ENCODE assay signal across 17 cellular contexts in the genomic region with DNA sequence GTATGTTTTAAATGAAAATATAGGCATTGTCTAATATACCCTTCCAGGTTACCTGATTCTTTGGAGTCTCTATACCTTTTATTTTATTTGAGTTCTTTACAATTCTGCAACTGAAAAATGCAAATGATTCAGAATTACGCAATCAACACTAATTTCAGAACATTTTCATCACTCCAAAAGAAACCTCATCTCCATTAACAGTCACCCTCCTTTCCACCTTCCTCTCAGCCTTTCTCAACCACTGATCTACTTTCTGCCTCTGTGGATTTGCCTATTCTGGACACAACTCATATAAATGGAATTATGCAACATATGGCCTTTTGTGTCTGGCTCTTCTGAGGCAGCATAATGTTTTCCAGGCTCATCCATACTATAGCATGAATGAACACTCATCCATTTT.
DNase-seq lines count a peak whose midpoint lies in the region; ATAC-seq and TF ChIP-seq lines count a peak whose summit lies in the region.
"Had no signal": no experiment of that assay in that cellular context is flagged by ENCODE, and none has a peak within 500 bp of the region (broad histone marks: within the 10 kb centered on the region; RNA-seq: fewer than 3 reads in every experiment).

No MANE protein-coding gene starts in this region.

- no peak overlapping the region for H3K56ac ChIP-seq in H9 (ENCODE audit: insufficient read length, low read depth, low read length)

- H3K9me3 ChIP-seq in naive thymus-derived CD4-positive, alpha-beta T cell (ENCODE audit: control insufficient read depth in 2 of 3, low read length in 3 of 3) = no peaks in the 10 kb centered on the region
- H3K9me3 ChIP-seq in H9 (ENCODE audit: control insufficient read depth, low read depth, low read length) = peaks cover 7% of the 10 kb centered on the region
- H3K9me3 ChIP-seq: left ventricle myocardium inferior, tibial artery had no signal

- H3K27ac ChIP-seq in naive thymus-derived CD4-positive, alpha-beta T cell (ENCODE audit: low read depth, low read length) = no peak overlapping the region
- no peak overlapping the region for H3K27ac ChIP-seq in H9 (ENCODE audit: insufficient read length, low read depth, low read length)
- H3K27ac ChIP-seq: C4-2B, left ventricle myocardium inferior, RWPE1, tibial artery had no signal

- H2BK20ac ChIP-seq in H9 (ENCODE audit: low read depth, low read length, poor library complexity, severe bottlenecking) = no peak overlapping the region

- H3K4me1 ChIP-seq in naive thymus-derived CD4-positive, alpha-beta T cell (ENCODE audit: control insufficient read depth in 2 of 2, insufficient read depth in 2 of 2, low read length in 2 of 2) = no peaks in the 10 kb centered on the region
- H3K4me1 ChIP-seq in H9 (ENCODE audit: insufficient read depth, low read length) = no peaks in the 10 kb centered on the region; the same call in 1 of the 2 replicates
- H3K4me1 ChIP-seq: left ventricle myocardium inferior had no signal

- H3T11ph ChIP-seq in H9 (ENCODE audit: low read length) = no peak overlapping the region

- no peak overlapping the region for H2BK5ac ChIP-seq in H9 (ENCODE audit: insufficient read length, low read length)

- H4K20me1 ChIP-seq in H9 (ENCODE audit: control insufficient read depth, insufficient read depth, insufficient read length) = no peaks in the 10 kb centered on the region

- H4K5ac ChIP-seq in H9 (ENCODE audit: insufficient read length, low read depth, low read length) = no peak overlapping the region

- H3K9me3 Mint-ChIP-seq in brain (peaks cover 0 to 6% (median 0%) of the 10 kb centered on the region in 5 experiments), nephron (no peaks in the 10 kb centered on the region), H9 (peaks cover 2 to 5% of the 10 kb centered on the region in 2 experiments; a peak in 2 of 5 replicates)
- peaks cover 0 to 3% (median 0%) of the 10 kb centered on the region in 11 donors for H3K9me3 Mint-ChIP-seq in naive thymus-derived CD4-positive, alpha-beta T cell
- H3K9me3 Mint-ChIP-seq: activated naive CD4-positive, alpha-beta T cell treated with anti-CD3 and anti-CD28 coated beads, Interleukin-2, amount 10 ng/mL, durations not matched to agents 7 days and 5 days; stimulated activated memory B cell treated with anti-CD40 and anti-IgM and Interleukin-4, amounts not matched to agents 10 μg/mL and 1 μg/mL and 100 μg/mL, for 72 hours had no signal

- no peak overlapping the region for H3K4me3 ChIP-seq in naive thymus-derived CD4-positive, alpha-beta T cell (ENCODE audit: low read length)
- H3K4me3 ChIP-seq: left ventricle myocardium inferior, tibial artery had no signal

- H3K4me1 Mint-ChIP-seq in brain (peaks cover 20% of the 10 kb centered on the region), nephron (peaks cover 27% of the 10 kb centered on the region), H9 (peaks cover 3 to 8% of the 10 kb centered on the region in 2 experiments; a peak in 3 of 4 replicates)
- H3K4me1 Mint-ChIP-seq in naive thymus-derived CD4-positive, alpha-beta T cell = peaks cover 0 to 2% (median 0%) of the 10 kb centered on the region in 7 donors
- H3K4me1 Mint-ChIP-seq: activated naive CD4-positive, alpha-beta T cell treated with anti-CD3 and anti-CD28 coated beads, Interleukin-2, amount 10 ng/mL, durations not matched to agents 7 days and 5 days; stimulated activated memory B cell treated with anti-CD40 and anti-IgM and Interleukin-4, amounts not matched to agents 10 μg/mL and 1 μg/mL and 100 μg/mL, for 72 hours had no signal

- DNase-seq in NCI-H82 (lab: John Stamatoyannopoulos, UW) = peak; percentile 13
- DNase-seq in NCI-H82 treated with DMSO at 0.1 percent for 48 hours (lab: John Stamatoyannopoulos, UW; ENCODE audit: unreplicated experiment) = no peak
- DNase-seq in NCI-H446 treated with DMSO at 0.1 percent for 48 hours (lab: John Stamatoyannopoulos, UW) = peak; percentile 92
- no peak for DNase-seq in naive thymus-derived CD4-positive, alpha-beta T cell
- DNase-seq in HuH-7 (ENCODE audit: low spot score) = no peak
- no peak for DNase-seq in H9
- DNase-seq: activated CD4-positive, alpha-beta T cell treated with anti-CD3 and anti-CD28 coated beads, Interleukin-2, amount 50 U/mL, for 48 hours; activated naive CD4-positive, alpha-beta T cell treated with anti-CD3 and anti-CD28 coated beads, Interleukin-2, amount 10 ng/mL, durations not matched to agents 7 days and 5 days; activated T-cell treated with anti-CD3 and anti-CD28 coated beads for 4 hours; left ventricle myocardium inferior; NCI-H774; tibial artery had no signal

- no peaks in the 10 kb centered on the region for H3K79me1 ChIP-seq in H9 (ENCODE audit: insufficient read depth, low read depth, low read length, poor library complexity, severe bottlenecking)

- no peaks in the 10 kb centered on the region for H3K23me2 ChIP-seq in H9 (ENCODE audit: insufficient read length, low read depth, low read length, poor library complexity, severe bottlenecking)

- H3K4me2 ChIP-seq in H9 (ENCODE audit: insufficient read depth, insufficient read length, low read length) = no peak overlapping the region

- no peaks in the 10 kb centered on the region for H3K79me2 ChIP-seq in H9 (ENCODE audit: insufficient read depth, low read length)

- H2AK5ac ChIP-seq in H9 (ENCODE audit: insufficient read length, low read length) = no peak overlapping the region

- no peaks in the 10 kb centered on the region for H3K27me3 ChIP-seq in naive thymus-derived CD4-positive, alpha-beta T cell (ENCODE audit: control insufficient read depth in 2 of 2, insufficient read depth in 2 of 2, low read length in 2 of 2)
- H3K27me3 ChIP-seq in H9 (ENCODE audit: insufficient read depth, low read length) = no peaks in the 10 kb centered on the region
- H3K27me3 ChIP-seq: tibial artery had no signal

- H3K4me3 Mint-ChIP-seq in brain = no peak overlapping the region
- H3K4me3 Mint-ChIP-seq in nephron = peak overlapping the region in 1 of 3 experiments; percentile 16
- H3K4me3 Mint-ChIP-seq in naive thymus-derived CD4-positive, alpha-beta T cell = no peak overlapping the region
- H3K4me3 Mint-ChIP-seq in H9 = no peak overlapping the region
- H3K4me3 Mint-ChIP-seq: activated naive CD4-positive, alpha-beta T cell treated with anti-CD3 and anti-CD28 coated beads, Interleukin-2, amount 10 ng/mL, durations not matched to agents 7 days and 5 days; stimulated activated memory B cell treated with anti-CD40 and anti-IgM and Interleukin-4, amounts not matched to agents 10 μg/mL and 1 μg/mL and 100 μg/mL, for 72 hours had no signal

- no peak overlapping the region for H4K8ac ChIP-seq in H9 (replicated peaks; ENCODE audit: insufficient read length, low read depth, low read length)

- intact Hi-C loops in naive thymus-derived CD4-positive, alpha-beta T cell (cut with micrococcal nuclease) = no loop called here

- H2BK120ac ChIP-seq in H9 (ENCODE audit: low read depth, low read length, poor library complexity, severe bottlenecking) = no peak overlapping the region

- no peak overlapping the region for H2BK12ac ChIP-seq in H9 (ENCODE audit: insufficient read length, low read depth, low read length)

- H2AFZ ChIP-seq in H9 (ENCODE audit: low read length) = no peak overlapping the region

- no CpG with 5 or more reads among the region's 1 CpG for WGBS in H9 (ENCODE audit: extremely low coverage, insufficient read length, low lambda C conversion rate)

- H3K36me3 Mint-ChIP-seq in brain = no peaks in the 10 kb centered on the region
- H3K36me3 Mint-ChIP-seq in nephron (ENCODE audit: low read depth) = no peaks in the 10 kb centered on the region
- no peaks in the 10 kb centered on the region for H3K36me3 Mint-ChIP-seq in naive thymus-derived CD4-positive, alpha-beta T cell
- H3K36me3 Mint-ChIP-seq in H9 (ENCODE audit: insufficient read depth in 1 of 3, low read depth in 3 of 3) = peaks cover 0 to 6% (median 1%) of the 10 kb centered on the region in 3 experiments; a peak in 3 of 7 replicates
- H3K36me3 Mint-ChIP-seq: activated naive CD4-positive, alpha-beta T cell treated with anti-CD3 and anti-CD28 coated beads, Interleukin-2, amount 10 ng/mL, durations not matched to agents 7 days and 5 days; stimulated activated memory B cell treated with anti-CD40 and anti-IgM and Interleukin-4, amounts not matched to agents 10 μg/mL and 1 μg/mL and 100 μg/mL, for 72 hours had no signal

- no peak overlapping the region for H2BK15ac ChIP-seq in H9 (ENCODE audit: low read depth, low read length)

- H3K27ac Mint-ChIP-seq in brain (peak overlapping the region; percentile 4 to 93 (median 35)), nephron (peak overlapping the region in 2 of 3 experiments; percentile 32 to 85), H9 (no peak overlapping the region)
- peak overlapping the region in 1 of 9 donors; percentile 3 for H3K27ac Mint-ChIP-seq in naive thymus-derived CD4-positive, alpha-beta T cell
- H3K27ac Mint-ChIP-seq: activated naive CD4-positive, alpha-beta T cell treated with anti-CD3 and anti-CD28 coated beads, Interleukin-2, amount 10 ng/mL, durations not matched to agents 7 days and 5 days; stimulated activated memory B cell treated with anti-CD40 and anti-IgM and Interleukin-4, amounts not matched to agents 10 μg/mL and 1 μg/mL and 100 μg/mL, for 72 hours had no signal

- POLR2A ChIA-PET in naive thymus-derived CD4-positive, alpha-beta T cell (lab: Charles Lee) = no interaction called here

- H3K18ac ChIP-seq in H9 (ENCODE audit: insufficient read length, low read depth, low read length) = no peak overlapping the region

- H3K9ac ChIP-seq in H9 (ENCODE audit: extremely low read depth, insufficient read length, low read length) = no peak overlapping the region

- CTCF ChIA-PET in naive thymus-derived CD4-positive, alpha-beta T cell (lab: Charles Lee) = no interaction called here

- no peak for TF ChIP-seq CTCF in brain (conservative IDR thresholded peaks at IDR 0.05)
- no peak for TF ChIP-seq CTCF in nephron (IDR thresholded peaks at IDR 0.05; ENCODE audit: unreplicated experiment in 3 of 3)
- TF ChIP-seq CTCF in H9 (conservative IDR thresholded peaks at IDR 0.05) = no peak

- no peak overlapping the region for H3K14ac ChIP-seq in H9 (ENCODE audit: insufficient read depth, low read length)

- no peak overlapping the region for H3K4ac ChIP-seq in H9 (ENCODE audit: low read depth, low read length)

- H4K91ac ChIP-seq in H9 (ENCODE audit: insufficient read length, low read depth, low read length) = no peak overlapping the region

- H3K23ac ChIP-seq in H9 (ENCODE audit: insufficient read length, low read depth, low read length) = no peak overlapping the region

- no peaks in the 10 kb centered on the region for H3K36me3 ChIP-seq in naive thymus-derived CD4-positive, alpha-beta T cell (ENCODE audit: control insufficient read depth in 2 of 3, insufficient read depth in 3 of 3, low read length in 3 of 3)
- H3K36me3 ChIP-seq: left ventricle myocardium inferior, tibial artery had no signal

- no peak for ATAC-seq in naive thymus-derived CD4-positive, alpha-beta T cell
- ATAC-seq: stimulated activated memory B cell treated with anti-CD40 and anti-IgM and Interleukin-4, amounts not matched to agents 10 μg/mL and 1 μg/mL and 100 μg/mL, for 72 hours had no signal

- peaks cover 4% of the 10 kb centered on the region for H3K27me3 Mint-ChIP-seq in brain
- peaks cover 4% of the 10 kb centered on the region for H3K27me3 Mint-ChIP-seq in nephron (ENCODE audit: low read depth)
- H3K27me3 Mint-ChIP-seq in naive thymus-derived CD4-positive, alpha-beta T cell = peaks cover 11 to 30% (median 20%) of the 10 kb centered on the region in 5 donors
- no peaks in the 10 kb centered on the region for H3K27me3 Mint-ChIP-seq in H9 (ENCODE audit: low read depth)
- H3K27me3 Mint-ChIP-seq: stimulated activated memory B cell treated with anti-CD40 and anti-IgM and Interleukin-4, amounts not matched to agents 10 μg/mL and 1 μg/mL and 100 μg/mL, for 72 hours had no signal

Comparison
In these comparisons a context has a peak if more than half of its experiments do, and no peak if none do; other contexts are left out.
1. DNase-seq: peak in NCI-H82 (single experiment) and NCI-H446 treated with DMSO at 0.1 percent for 48 hours (single experiment); none in NCI-H82 treated with DMSO at 0.1 percent for 48 hours (single experiment), naive thymus-derived CD4-positive, alpha-beta T cell (0 of 9), HuH-7 (single experiment) and H9 (single experiment).
2. H3K27ac Mint-ChIP-seq: peak in brain (5 of 5) and nephron (2 of 3); none in H9 (0 of 3).